Comparison of ENCODE assay signal across 8 cellular contexts in the genomic region with DNA sequence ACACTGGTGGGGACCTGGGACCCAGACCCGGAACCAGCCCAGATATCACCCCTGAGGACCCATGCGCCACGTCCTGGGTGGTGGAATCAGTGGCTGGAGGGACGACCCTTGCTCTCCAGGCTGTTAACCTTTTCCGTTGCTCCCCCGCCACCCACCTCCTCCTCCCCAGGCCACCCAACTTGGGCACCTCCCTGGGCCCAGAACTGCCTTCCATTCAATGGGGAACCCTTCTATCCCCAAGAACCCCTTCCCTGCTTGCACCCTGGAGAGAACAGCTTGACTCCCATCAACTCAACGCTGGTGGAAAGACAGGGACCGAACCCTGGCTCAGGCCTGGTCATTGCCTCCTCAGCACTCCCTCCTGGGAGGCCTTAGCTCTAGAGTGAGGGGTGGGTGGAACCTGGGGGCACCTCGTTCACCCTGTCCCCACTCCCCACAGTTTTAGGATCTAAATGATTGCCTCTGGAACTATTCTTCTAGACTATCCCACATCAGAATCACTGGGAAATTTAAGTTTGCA. TPM values are rescaled to one million over a fixed set of nuclear protein-coding genes. Genes with fewer than 3 reads are reported as not detected.
DNase-seq lines count a peak whose midpoint lies in the region; ATAC-seq and TF ChIP-seq lines count a peak whose summit lies in the region.

No MANE protein-coding gene starts in this region.

- H3K27me3 Mint-ChIP-seq in brain: peaks cover 12% of the 10 kb centered on the region
- no peaks in the 10 kb centered on the region for H3K27me3 Mint-ChIP-seq in mesothelial cell of epicardium (ENCODE audit: low read depth)

- 55 to 66% (median 56%) methylated on average over 9 of the region's 9 CpGs for WGBS in heart left ventricle, 4 donors

- peaks cover 0 to 68% (median 23%) of the 10 kb centered on the region in 12 donors for H3K4me1 ChIP-seq in heart left ventricle

- H3K4me3 ChIP-seq in heart left ventricle: peak overlapping the region; percentile 26 to 99 (median 91)

- H3K27ac Mint-ChIP-seq in brain (peak overlapping the region; percentile 40 to 88 (median 81)), mesothelial cell of epicardium (peak overlapping the region; percentile 75)

- no peaks in the 10 kb centered on the region for H3K9me3 ChIP-seq in heart left ventricle

- intact Hi-C loops in heart left ventricle (cut with DNase I): loop anchor here (1.0 to 10.0 kb wide), 15 partner anchors 27 to 395 kb away; a partner anchor contains a TSS
- intact Hi-C loops in Right ventricle myocardium inferior (cut with DNase I): loop anchor here (1.0 to 5.0 kb wide), 6 partner anchors 27 to 108 kb away; no protein-coding TSS in a partner anchor

- H3K36me3 Mint-ChIP-seq in brain: peaks cover 6% of the 10 kb centered on the region
- no peaks in the 10 kb centered on the region for H3K36me3 Mint-ChIP-seq in mesothelial cell of epicardium

- peak overlapping the region in 11 of 12 donors; percentile 81 to 94 (median 89) for H3K27ac ChIP-seq in heart left ventricle

- H3K9me3 Mint-ChIP-seq in brain: no peaks in the 10 kb centered on the region
- no peaks in the 10 kb centered on the region for H3K9me3 Mint-ChIP-seq in mesothelial cell of epicardium

- ATAC-seq in heart left ventricle (peak in 1 of 4 donors; percentile 9), Right ventricle myocardium inferior (no peak)

- no peaks in the 10 kb centered on the region for H3K36me3 ChIP-seq in heart left ventricle

- H3K4me1 Mint-ChIP-seq in brain (peaks cover 14% of the 10 kb centered on the region), mesothelial cell of epicardium (peaks cover 8% of the 10 kb centered on the region)

- H3K27me3 ChIP-seq in heart left ventricle: no peaks in the 10 kb centered on the region

- H3K4me3 Mint-ChIP-seq in brain: peak overlapping the region; percentile 81 to 86 (median 83)
- H3K4me3 Mint-ChIP-seq in mesothelial cell of epicardium: peak overlapping the region; percentile 69

- no peak for TF ChIP-seq CTCF in heart left ventricle (IDR thresholded peaks at IDR 0.05)
- TF ChIP-seq CTCF in brain (conservative IDR thresholded peaks at IDR 0.05): no peak
- TF ChIP-seq CTCF in mesothelial cell of epicardium (IDR thresholded peaks at IDR 0.05; ENCODE audit: unreplicated experiment): no peak

- no peak for DNase-seq in heart left ventricle
- DNase-seq in Right ventricle myocardium inferior (ENCODE audit: missing footprints): no peak
- no peak for DNase-seq in mesothelial cell of epicardium (ENCODE audit: low spot score in 2 of 2, unreplicated experiment in 2 of 2)
- DNase-seq in NCI-H1694 treated with DMSO at 0.1 percent for 48 hours (lab: John Stamatoyannopoulos, UW): no peak
- DNase-seq in NCI-H1930 (lab: John Stamatoyannopoulos, UW): no peak
- DNase-seq in midbrain (lab: John Stamatoyannopoulos, UW): no peak
- no peak for DNase-seq in NCI-H1048 (lab: John Stamatoyannopoulos, UW)

- no peak for TF ChIP-seq POLR2A in heart left ventricle (IDR thresholded peaks at IDR 0.05)

RNA-seq across cellular contexts. Expression of a gene that starts 5.7 kb away (rescaled TPM):
- total RNA-seq in heart left ventricle (100 to 1,000 TPM in 1 of 9 donors, 10 to 100 TPM in 8; 20.6 to 241 (median 48.9) TPM), Right ventricle myocardium inferior (57.8 TPM), mesothelial cell of epicardium (4.9 to 6.0 TPM (median 5.5 TPM) in 3 replicates)
- polyA plus RNA-seq in heart left ventricle (10 to 100 TPM; 60.2 to 63.4 TPM), brain (ENCODE audit: insufficient read depth, low read depth, low replicate concordance) (10.6 TPM)

RNA-seq across cellular contexts. Expression of a gene that starts 13.4 kb away (rescaled TPM):
- total RNA-seq in heart left ventricle (1 to 10 TPM in 3 of 9 donors, under 1 TPM in 6; 0.32 to 3.0 (median 0.90) TPM), Right ventricle myocardium inferior (1.7 TPM), mesothelial cell of epicardium (0.09 to 0.16 TPM (median 0.11 TPM) in 3 replicates)
- polyA plus RNA-seq in heart left ventricle (1 to 10 TPM in 1 of 2 donors, under 1 TPM in 1; 0.97 to 1.3 TPM), brain (ENCODE audit: insufficient read depth, low read depth, low replicate concordance) (0.34 TPM)

RNA-seq across cellular contexts. Expression of a gene that starts 23.0 kb away (rescaled TPM):
- total RNA-seq in heart left ventricle (not detected), Right ventricle myocardium inferior (not detected), mesothelial cell of epicardium (4.5 to 5.8 TPM (median 5.1 TPM) in 3 replicates)
- polyA plus RNA-seq in heart left ventricle (under 1 TPM in 1 of 2 donors, not detected in 1; 0.07 TPM), brain (ENCODE audit: insufficient read depth, low read depth, low replicate concordance) (0.24 TPM)

RNA-seq across cellular contexts. Expression of a gene that starts 35.9 kb away (rescaled TPM):
- 10 to 100 TPM in 4 of 9 donors, 1 to 10 TPM in 5; 6.9 to 14.0 (median 9.4) TPM for total RNA-seq in heart left ventricle
- 10 to 100 TPM; 15.4 to 23.0 TPM for polyA plus RNA-seq in heart left ventricle
- 12.9 TPM for total RNA-seq in Right ventricle myocardium inferior
- 45.0 TPM for polyA plus RNA-seq in brain (ENCODE audit: insufficient read depth, low read depth, low replicate concordance)
- total RNA-seq in mesothelial cell of epicardium: 59.8 to 62.4 TPM (median 60.2 TPM) in 3 replicates

RNA-seq across cellular contexts. Expression of a gene that starts 36.0 kb away (rescaled TPM):
- 10 to 100 TPM; 32.8 to 66.7 (median 50.5) TPM for total RNA-seq in heart left ventricle
- polyA plus RNA-seq in heart left ventricle: 100 to 1,000 TPM in 1 of 2 donors, 10 to 100 TPM in 1; 54.6 to 189 TPM
- total RNA-seq in Right ventricle myocardium inferior: 68.6 TPM
- 314 TPM for polyA plus RNA-seq in brain (ENCODE audit: insufficient read depth, low read depth, low replicate concordance)
- total RNA-seq in mesothelial cell of epicardium: 64.0 to 68.5 TPM (median 65.7 TPM) in 3 replicates
